ENCODE assay signal across 8 cellular contexts in the genomic region with DNA sequence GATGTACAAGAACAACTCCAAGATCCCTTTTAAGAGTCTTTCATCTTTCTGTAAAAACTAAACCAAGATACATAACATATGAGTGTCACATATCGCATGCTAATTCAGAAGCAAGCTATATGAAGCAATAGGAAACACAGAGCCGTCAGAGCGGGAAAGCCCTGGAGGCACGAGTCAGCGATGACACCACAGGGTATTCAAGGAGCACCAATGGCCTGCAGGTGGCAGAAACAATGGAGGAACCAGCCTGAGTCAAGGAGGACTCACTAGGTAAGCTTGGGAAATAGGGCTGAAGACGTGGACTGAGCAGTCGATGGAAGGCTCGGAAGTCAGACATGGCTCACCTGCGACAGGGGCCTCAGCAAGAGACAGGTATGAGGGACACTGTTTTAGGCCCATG.
DNase-seq lines count a peak whose midpoint lies in the region; ATAC-seq and TF ChIP-seq lines count a peak whose summit lies in the region.

No MANE protein-coding gene starts in this region.

- peaks cover 0 to 80% (median 48%) of the 10 kb centered on the region in 11 experiments; a peak in 16 of 22 replicates for H3K36me3 ChIP-seq in BLaER1 treated with 17β-estradiol and CSF1 and Interleukin-3, amounts not matched to agents 10 nM and 100 nM
- no peaks in the 10 kb centered on the region for H3K36me3 ChIP-seq in tibial artery

- no peak for ATAC-seq in HG03045 (IDR thresholded peaks at IDR 0.05; ENCODE audit: unreplicated experiment)
- no peak for ATAC-seq in GM18868 (IDR thresholded peaks at IDR 0.05; ENCODE audit: unreplicated experiment)

- peaks cover 0 to 99% (median 97%) of the 10 kb centered on the region in 11 experiments; a peak in 18 of 22 replicates for H4K20me1 ChIP-seq in BLaER1 treated with 17β-estradiol and CSF1 and Interleukin-3, amounts not matched to agents 10 nM and 100 nM

- H3K4me1 ChIP-seq in BLaER1 treated with 17β-estradiol and CSF1 and Interleukin-3, amounts not matched to agents 10 nM and 100 nM = peaks cover 97 to 100% (median 100%) of the 10 kb centered on the region in 10 experiments
- H3K4me1 ChIP-seq in tibial artery = peaks cover 0 to 18% (median 2%) of the 10 kb centered on the region in 4 donors

- DNase-seq in LHCN-M2 (ENCODE audit: low read depth) (peak; percentile 56), fibroblast of mammary gland (ENCODE audit: low read depth) (peak; percentile 68), tibial artery (no peak)
- DNase-seq in activated CD4-positive, alpha-beta T cell treated with anti-CD3 and anti-CD28 coated beads, Interleukin-2, amount 50 U/mL, for 1 hour = peak; percentile 55
- peak; percentile 76 for DNase-seq in stimulated activated CD4-positive, alpha-beta T cell treated with anti-CD3 and anti-CD28 coated beads, Interleukin-4, amount 100 ng/mL, for 24 hours

- intact Hi-C loops in tibial artery (cut with DNase I; ENCODE audit: low total_unique reads) = no loop called here

- H3K27me3 ChIP-seq in BLaER1 treated with 17β-estradiol and CSF1 and Interleukin-3, amounts not matched to agents 10 nM and 100 nM = no peaks in the 10 kb centered on the region
- no peaks in the 10 kb centered on the region for H3K27me3 ChIP-seq in tibial artery

- no peak for TF ChIP-seq CTCF in fibroblast of mammary gland (conservative IDR thresholded peaks at IDR 0.05; ENCODE audit: control insufficient read depth, insufficient read depth, low read depth, low read length)
- no peak for TF ChIP-seq CTCF in tibial artery (IDR thresholded peaks at IDR 0.05)

- H3K9ac ChIP-seq in BLaER1 treated with 17β-estradiol and CSF1 and Interleukin-3, amounts not matched to agents 10 nM and 100 nM = peak overlapping the region in 8 of 11 experiments; percentile 5 to 64 (median 40); a peak in 7 of 22 replicates

- H3K4me3 ChIP-seq in BLaER1 treated with 17β-estradiol and CSF1 and Interleukin-3, amounts not matched to agents 10 nM and 100 nM = 0 out of 20 replicates have a peak overlapping the region, but pooled peaks of 1 of the 10 experiments have one; percentile 21
- H3K4me3 ChIP-seq in fibroblast of mammary gland (ENCODE audit: control insufficient read depth, low read depth, low read length) (no peak overlapping the region), tibial artery (no peak overlapping the region)

- H3K4me2 ChIP-seq in BLaER1 treated with 17β-estradiol and CSF1 and Interleukin-3, amounts not matched to agents 10 nM and 100 nM = peak overlapping the region; percentile 75 to 97 (median 84)

- H3K9me3 ChIP-seq in BLaER1 treated with 17β-estradiol and CSF1 and Interleukin-3, amounts not matched to agents 10 nM and 100 nM (replicated peaks in 1 of 11) = no peaks in the 10 kb centered on the region; a peak in 1 of 22 replicates
- H3K9me3 ChIP-seq in tibial artery = no peaks in the 10 kb centered on the region

- H3K27ac ChIP-seq in BLaER1 treated with 17β-estradiol and CSF1 and Interleukin-3, amounts not matched to agents 10 nM and 100 nM = peak overlapping the region in 10 of 11 experiments; percentile 57 to 94 (median 86); a peak in 21 of 22 replicates
- no peak overlapping the region for H3K27ac ChIP-seq in tibial artery

Comparison
In these comparisons a context has a peak if more than half of its experiments do, and no peak if none do; other contexts are left out.
1. H3K27ac ChIP-seq: peak in BLaER1 treated with 17β-estradiol and CSF1 and Interleukin-3, amounts not matched to agents 10 nM and 100 nM (10 of 11); none in tibial artery (0 of 2).
2. DNase-seq: peak in LHCN-M2 (single experiment), activated CD4-positive, alpha-beta T cell treated with anti-CD3 and anti-CD28 coated beads, Interleukin-2, amount 50 U/mL, for 1 hour (single experiment), fibroblast of mammary gland (single experiment) and stimulated activated CD4-positive, alpha-beta T cell treated with anti-CD3 and anti-CD28 coated beads, Interleukin-4, amount 100 ng/mL, for 24 hours (single experiment); none in tibial artery (0 of 2).